8 cellular contexts compared by ENCODE assay signal in genomic region chr10:101816375-101816773, GRCh38. TPM values are rescaled to one million over a fixed set of nuclear protein-coding genes. Genes with fewer than 3 reads are reported as not detected.
A peak's percentile ranks its signal among the peaks of the same experiment; 100 is the strongest.
DNase-seq lines count a peak whose midpoint lies in the region; ATAC-seq, FAIRE-seq and TF ChIP-seq lines count a peak whose summit lies in the region.

No MANE protein-coding gene starts in this region.

- H3K4me3 ChIP-seq in H7 (ENCODE audit: insufficient read depth, low read depth, low read length) (peak overlapping the region; percentile 100), WERI-Rb-1 (ENCODE audit: low read depth, low read length) (peak overlapping the region; percentile 87), right cardiac atrium (ENCODE audit: low read length) (peak overlapping the region; percentile 80), skeletal muscle tissue (ENCODE audit: low read length in 3 of 3) (peak overlapping the region; percentile 98 to 99 (median 98))

- H3K36me3 ChIP-seq in H7 (replicated peaks; ENCODE audit: control insufficient read depth, insufficient read depth, low read length): no peaks in the 10 kb centered on the region; the same call in 1 of the 2 replicates
- peaks cover 25% of the 10 kb centered on the region for H3K36me3 ChIP-seq in WERI-Rb-1
- H3K36me3 ChIP-seq in skeletal muscle tissue (ENCODE audit: control insufficient read depth in 3 of 3, insufficient read depth in 3 of 3, low read length in 3 of 3): peaks cover 0 to 7% (median 6%) of the 10 kb centered on the region in 3 donors

- ATAC-seq in right cardiac atrium: no peak
- no peak for ATAC-seq in HG03521 (IDR thresholded peaks at IDR 0.05; ENCODE audit: unreplicated experiment)

- H3K9ac ChIP-seq in skeletal muscle tissue (ENCODE audit: low read depth in 1 of 3, low read length in 3 of 3): peak overlapping the region; percentile 95 to 99 (median 97)

- TF ChIP-seq CTCF in WERI-Rb-1 (IDR thresholded peaks at IDR 0.05; ENCODE audit: low read depth, low read length): no peak

- H3K27ac ChIP-seq in WERI-Rb-1 (no peak overlapping the region), right cardiac atrium (ENCODE audit: low read length) (no peak overlapping the region), skeletal muscle tissue (ENCODE audit: low read depth, low read length) (no peak overlapping the region)

- FAIRE-seq in RCC 7860 (lab: Jason Lieb, UNC): no peak

- no peaks in the 10 kb centered on the region for H3K9me3 ChIP-seq in WERI-Rb-1 (ENCODE audit: severe bottlenecking)
- H3K9me3 ChIP-seq in right cardiac atrium (ENCODE audit: control insufficient read depth, low read length): no peaks in the 10 kb centered on the region
- no peaks in the 10 kb centered on the region for H3K9me3 ChIP-seq in skeletal muscle tissue (ENCODE audit: control insufficient read depth in 3 of 3, low read length in 3 of 3)

- WGBS in right cardiac atrium: 1% methylated on average over 5 of the region's 5 CpGs

- H3K4me1 ChIP-seq in right cardiac atrium (ENCODE audit: control insufficient read depth, insufficient read depth, low read length) (peaks cover 11% of the 10 kb centered on the region), skeletal muscle tissue (ENCODE audit: control insufficient read depth in 3 of 3, insufficient read depth in 3 of 3, low read length in 3 of 3) (peaks cover 17 to 37% (median 29%) of the 10 kb centered on the region in 3 donors)

- intact Hi-C loops in right cardiac atrium (cut with DNase I): no loop called here

- H3K27me3 ChIP-seq in H7 (ENCODE audit: control insufficient read depth, insufficient read depth, low read length) (no peaks in the 10 kb centered on the region), WERI-Rb-1 (ENCODE audit: insufficient read depth, low read depth, severe bottlenecking) (no peaks in the 10 kb centered on the region), right cardiac atrium (ENCODE audit: control insufficient read depth, insufficient read depth) (no peaks in the 10 kb centered on the region), skeletal muscle tissue (ENCODE audit: control insufficient read depth in 3 of 3, insufficient read depth in 3 of 3, low read length in 3 of 3) (no peaks in the 10 kb centered on the region)

- DNase-seq in H7 (no peak), WERI-Rb-1 (no peak), right cardiac atrium (no peak), NOMO-1 treated with DMSO at 0.1 percent for 48 hours (lab: John Stamatoyannopoulos, UW; ENCODE audit: unreplicated experiment) (no peak), RCC 7860 (ENCODE audit: low spot score) (no peak), NCI-H2029 treated with DMSO at 0.1 percent for 48 hours (lab: John Stamatoyannopoulos, UW) (no peak)

RNA-seq across cellular contexts. Expression of gene OGA, which starts 1.9 kb away (rescaled TPM):
- total RNA-seq in H7 (2014; rRNA removed; shearing (Covaris generic)): 56.3 and 96.7 TPM in 2 replicates
- 10 to 100 TPM; 67.8 to 96.4 (median 85.4) TPM for total RNA-seq in right cardiac atrium
- 41.1 TPM for polyA plus RNA-seq in right cardiac atrium
- total RNA-seq in skeletal muscle tissue: 148 TPM

RNA-seq across cellular contexts. Expression of gene KCNIP2, which starts 27.2 kb away (rescaled TPM):
- total RNA-seq in H7 (2014; rRNA removed; shearing (Covaris generic)): 2.3 and 5.9 TPM in 2 replicates
- total RNA-seq in right cardiac atrium (100 to 1,000 TPM; 368 to 977 (median 629) TPM), skeletal muscle tissue (2.1 TPM)
- 729 TPM for polyA plus RNA-seq in right cardiac atrium

RNA-seq across cellular contexts. Expression of gene NPM3, which starts 33.1 kb away (rescaled TPM):
- total RNA-seq in H7 (2014; rRNA removed; shearing (Covaris generic)): 332 and 360 TPM in 2 replicates
- total RNA-seq in right cardiac atrium (10 to 100 TPM in 1 of 4 donors, 1 to 10 TPM in 3; 5.0 to 10.7 (median 7.4) TPM), skeletal muscle tissue (62.6 TPM)
- 5.8 TPM for polyA plus RNA-seq in right cardiac atrium

RNA-seq across cellular contexts. Expression of gene FGF8, which starts 40.5 kb away (rescaled TPM):
- 43.0 and 59.8 TPM in 2 replicates for total RNA-seq in H7 (2014; rRNA removed; shearing (Covaris generic))
- not detected for total RNA-seq in right cardiac atrium
- not detected for polyA plus RNA-seq in right cardiac atrium
- 0.52 TPM for total RNA-seq in skeletal muscle tissue

Comparison
In these comparisons a context has a peak if more than half of its experiments do, and no peak if none do; other contexts are left out.
1. RNA of gene KCNIP2, which starts 27.2 kb away (total RNA-seq): 368 to 977 TPM in right cardiac atrium; 2.3 to 5.9 TPM in H7 and 2.1 TPM in skeletal muscle tissue (single experiment); every median in the first group is over 10 times any median in the second.
2. Peak in every context shown above with its lines, with median percentiles within 50 percentile points of each other: H3K4me3 ChIP-seq.